Comparison of ENCODE assay signal across 16 cellular contexts in the genomic region with DNA sequence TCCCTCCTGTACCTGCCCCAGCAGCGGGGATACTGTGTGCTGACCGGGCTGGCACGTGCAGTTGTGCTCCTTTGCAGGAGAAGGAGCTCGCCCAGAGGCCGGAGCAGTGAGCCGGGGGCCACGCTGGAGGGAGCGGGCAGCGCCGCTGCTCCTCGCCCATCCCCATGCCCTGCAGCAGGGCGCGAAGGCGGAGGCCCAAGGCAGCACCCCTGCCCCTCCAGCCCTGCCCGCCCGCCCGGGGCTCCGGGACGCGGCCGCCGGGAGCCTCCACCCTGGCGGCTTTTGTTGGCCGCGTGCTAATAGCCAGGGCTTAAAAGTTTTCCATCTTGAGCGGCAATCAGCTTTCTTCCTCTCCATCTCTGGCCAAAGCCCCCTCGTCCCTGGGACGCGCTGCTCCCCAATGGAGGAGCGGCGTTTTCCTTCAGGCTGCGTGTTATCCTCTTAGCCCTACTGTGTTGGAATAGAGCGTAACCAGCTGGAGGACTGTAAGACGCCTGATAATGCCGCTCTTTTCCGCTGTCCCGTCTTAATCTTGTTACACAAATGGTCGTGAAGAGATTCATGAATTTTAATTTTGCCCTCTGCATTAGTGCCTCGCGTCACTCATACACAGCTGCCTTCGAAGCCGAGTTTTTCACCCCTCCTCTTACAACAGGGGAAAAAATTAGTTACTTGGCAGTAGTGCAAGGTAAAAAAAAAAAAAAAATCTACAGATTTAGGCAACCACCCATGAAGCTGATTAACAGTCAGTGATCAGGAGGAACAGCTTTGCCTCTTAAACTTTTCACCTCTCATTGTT.
DNase-seq lines count a peak whose midpoint lies in the region; ATAC-seq and TF ChIP-seq lines count a peak whose summit lies in the region.
"Had no signal": no experiment of that assay in that cellular context is flagged by ENCODE, and none has a peak within 500 bp of the region (broad histone marks: within the 10 kb centered on the region; RNA-seq: fewer than 3 reads in every experiment).

No MANE protein-coding gene starts in this region.

- peak overlapping the region; percentile 44 for H3K4me3 ChIP-seq in GM23338
- H3K4me3 ChIP-seq: BLaER1, mucosa of descending colon had no signal

- no peak for TF ChIP-seq POLR2A in erythroblast (IDR thresholded peaks at IDR 0.05; ENCODE audit: low read length)
- TF ChIP-seq POLR2A in GM18505 (IDR thresholded peaks at IDR 0.05; ENCODE audit: borderline replicate concordance, extremely low read depth, insufficient read depth, insufficient read length) = no peak

- H3K9me3 Mint-ChIP-seq in GM23338 (no peaks in the 10 kb centered on the region), neural crest cell (no peaks in the 10 kb centered on the region)
- H3K9me3 Mint-ChIP-seq: activated naive CD4-positive, alpha-beta T cell treated with anti-CD3 and anti-CD28 coated beads, Interleukin-2, amount 50 U/mL, for 72 hours; central memory CD8-positive, alpha-beta T cell; stimulated activated naive CD8-positive, alpha-beta T cell treated with anti-CD3 and anti-CD28 coated beads, Interleukin-15, amount 100 ng/mL, for 72 hours had no signal

- H3K27ac Mint-ChIP-seq in GM23338 (no peak overlapping the region), neural crest cell (ENCODE audit: unreplicated experiment) (no peak overlapping the region)
- H3K27ac Mint-ChIP-seq: activated naive CD4-positive, alpha-beta T cell treated with anti-CD3 and anti-CD28 coated beads, Interleukin-2, amount 50 U/mL, for 72 hours; stimulated activated naive CD8-positive, alpha-beta T cell treated with anti-CD3 and anti-CD28 coated beads, Interleukin-15, amount 100 ng/mL, for 72 hours had no signal

- no peaks in the 10 kb centered on the region for H3K36me3 Mint-ChIP-seq in GM23338 (ENCODE audit: low read depth)
- no peaks in the 10 kb centered on the region for H3K36me3 Mint-ChIP-seq in neural crest cell (ENCODE audit: low read depth)

- H3K4me1 ChIP-seq in GM23338 (ENCODE audit: insufficient read depth) = peaks cover 37% of the 10 kb centered on the region
- H3K4me1 ChIP-seq: BLaER1, esophagus muscularis mucosa had no signal

- H3K9me2 ChIP-seq in GM23338 (ENCODE audit: insufficient read depth) = no peaks in the 10 kb centered on the region

- no peaks in the 10 kb centered on the region for H3K79me2 ChIP-seq in GM23338 (replicated peaks; ENCODE audit: insufficient read depth)

- TF ChIP-seq CTCF in GM23338 (conservative IDR thresholded peaks at IDR 0.05; ENCODE audit: low read depth in 2 of 2) = no peak
- no peak for TF ChIP-seq CTCF in neural crest cell (conservative IDR thresholded peaks at IDR 0.05)

- H3K4me1 Mint-ChIP-seq in GM23338 = peaks cover 47% of the 10 kb centered on the region
- H3K4me1 Mint-ChIP-seq in neural crest cell = peaks cover 47% of the 10 kb centered on the region
- H3K4me1 Mint-ChIP-seq: central memory CD8-positive, alpha-beta T cell; stimulated activated naive CD8-positive, alpha-beta T cell treated with anti-CD3 and anti-CD28 coated beads, Interleukin-15, amount 100 ng/mL, for 72 hours had no signal

- H3F3A ChIP-seq in GM23338 (replicated peaks; ENCODE audit: low read depth) = no peaks in the 10 kb centered on the region

- no peaks in the 10 kb centered on the region for H3K36me3 ChIP-seq in GM23338 (ENCODE audit: insufficient read depth)
- H3K36me3 ChIP-seq: BLaER1, esophagus muscularis mucosa had no signal

- H3K27me3 ChIP-seq in GM23338 (ENCODE audit: insufficient read depth) = peaks cover 39% of the 10 kb centered on the region
- H3K27me3 ChIP-seq: BLaER1 had no signal

- no peaks in the 10 kb centered on the region for H4K20me1 ChIP-seq in GM23338 (replicated peaks; ENCODE audit: insufficient read depth)
- H4K20me1 ChIP-seq: BLaER1 had no signal

- ATAC-seq in GM23338 (peak; percentile 80), GM18505 (IDR thresholded peaks at IDR 0.05; ENCODE audit: unreplicated experiment) (no peak), GM21825 (IDR thresholded peaks at IDR 0.05; ENCODE audit: unreplicated experiment) (no peak), HG03521 (IDR thresholded peaks at IDR 0.05; ENCODE audit: unreplicated experiment) (no peak)
- ATAC-seq: activated naive CD4-positive, alpha-beta T cell treated with anti-CD3 and anti-CD28 coated beads, Interleukin-2, amount 50 U/mL, for 72 hours; mucosa of descending colon; stimulated activated naive CD8-positive, alpha-beta T cell treated with anti-CD3 and anti-CD28 coated beads, Interleukin-15, amount 100 ng/mL, for 72 hours had no signal

- peak overlapping the region; percentile 45; the same call in 1 of the 2 replicates for H2AFZ ChIP-seq in GM23338

- peak overlapping the region; percentile 72 for H3K4me2 ChIP-seq in GM23338
- H3K4me2 ChIP-seq: BLaER1 had no signal

- H3K27ac ChIP-seq in GM23338 (ENCODE audit: low read depth) = no peak overlapping the region
- H3K27ac ChIP-seq: BLaER1, esophagus muscularis mucosa had no signal

- H3K4me3 Mint-ChIP-seq in GM23338 = peak overlapping the region; percentile 61
- peak overlapping the region; percentile 68 for H3K4me3 Mint-ChIP-seq in neural crest cell
- H3K4me3 Mint-ChIP-seq: central memory CD8-positive, alpha-beta T cell; stimulated activated naive CD8-positive, alpha-beta T cell treated with anti-CD3 and anti-CD28 coated beads, Interleukin-15, amount 100 ng/mL, for 72 hours had no signal

- H3K27me3 Mint-ChIP-seq in GM23338 (ENCODE audit: insufficient read depth, low read depth, poor library complexity) = peaks cover 25% of the 10 kb centered on the region
- H3K27me3 Mint-ChIP-seq in neural crest cell (ENCODE audit: low read depth) = peaks cover 91% of the 10 kb centered on the region
- H3K27me3 Mint-ChIP-seq: central memory CD8-positive, alpha-beta T cell; stimulated activated naive CD8-positive, alpha-beta T cell treated with anti-CD3 and anti-CD28 coated beads, Interleukin-15, amount 100 ng/mL, for 72 hours had no signal

- DNase-seq in GM23338 (ENCODE audit: low spot score) = peak; percentile 61
- DNase-seq in NCI-H82 (lab: John Stamatoyannopoulos, UW) = peak; percentile 99
- DNase-seq in erythroblast (lab: John Stamatoyannopoulos, UW) = peak; percentile 8 to 59
- DNase-seq in neural crest cell (ENCODE audit: low read depth, low spot score) = no peak
- DNase-seq in NCI-H2107 (lab: John Stamatoyannopoulos, UW) = no peak
- DNase-seq: activated CD8-positive, alpha-beta memory T cell treated with anti-CD3 and anti-CD28 coated beads, Interleukin-2, amount 50 U/mL, for 4 hours; DND-41; mucosa of descending colon; stimulated activated naive CD8-positive, alpha-beta T cell treated with anti-CD3 and anti-CD28 coated beads, Interleukin-15, amount 100 ng/mL, for 72 hours had no signal

TF ChIP-seq in GM23338, 12 proteins besides CTCF, POLR2A, EP300 and RAD21:
- TF ChIP-seq EZH2phosphoT487 (IDR thresholded peaks at IDR 0.05; ENCODE audit: unreplicated experiment) (no peak), EZH2 (IDR thresholded peaks at IDR 0.05; ENCODE audit: low read depth, unreplicated experiment) (peak; percentile 43)
TF ChIP-seq in GM23338: peak in this region for 1.

Comparison
In these comparisons a context has a peak if more than half of its experiments do, and no peak if none do; other contexts are left out.
1. DNase-seq: peak in GM23338 (single experiment), NCI-H82 (single experiment) and erythroblast (2 of 2); none in neural crest cell (single experiment) and NCI-H2107 (single experiment).